12 cellular contexts compared by ENCODE assay signal in the genomic region with DNA sequence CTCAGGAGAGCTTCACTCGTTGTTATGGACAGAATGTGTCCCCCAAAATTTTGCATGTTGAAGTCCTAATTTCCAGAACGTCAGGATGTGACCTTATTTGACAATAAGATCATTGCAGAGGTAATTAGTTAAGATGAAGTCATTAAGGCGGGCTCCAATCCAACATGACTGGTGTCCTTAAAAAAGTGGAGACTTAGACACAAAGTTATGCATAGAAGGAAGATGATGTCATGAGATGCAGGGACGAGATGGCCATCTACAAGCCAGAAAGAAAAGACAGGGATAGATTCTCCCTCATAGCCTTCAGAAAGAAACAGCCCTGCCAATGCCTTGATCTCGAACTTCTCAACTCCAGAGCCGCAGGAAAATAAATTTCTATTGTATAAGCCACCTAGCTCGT. TPM values are rescaled to one million over a fixed set of nuclear protein-coding genes. Genes with fewer than 3 reads are reported as not detected.
DNase-seq lines count a peak whose midpoint lies in the region; ATAC-seq and TF ChIP-seq lines count a peak whose summit lies in the region.
"Had no signal": no experiment of that assay in that cellular context is flagged by ENCODE, and none has a peak within 500 bp of the region (broad histone marks: within the 10 kb centered on the region; RNA-seq: fewer than 3 reads in every experiment).

No MANE protein-coding gene starts in this region.

- H3K9ac ChIP-seq in IMR-90 (ENCODE audit: low read depth, low read length), result no peak overlapping the region

- TF ChIP-seq CTCF in AG10803 (conservative IDR thresholded peaks at IDR 0.05; ENCODE audit: low read length) (no peak), IMR-90 (conservative IDR thresholded peaks at IDR 0.05; ENCODE audit: low read depth, low read length) (no peak), fibroblast of villous mesenchyme (IDR thresholded peaks at IDR 0.05; ENCODE audit: insufficient read depth, low read depth, low read length) (no peak)

- H3K18ac ChIP-seq in IMR-90 (ENCODE audit: low read depth, low read length), result peak overlapping the region; percentile 39; the same call in 1 of the 2 replicates

- POLR2A ChIA-PET in IMR-90 (lab: Charles Lee; ENCODE audit: unreplicated experiment), result no interaction called here

- H3K14ac ChIP-seq in IMR-90 (replicated peaks; ENCODE audit: low read depth, low read length), result peak overlapping the region; percentile 67

- H3K9me3 ChIP-seq in IMR-90 (ENCODE audit: control insufficient read depth, insufficient read depth, low read length), result peaks cover 7% of the 10 kb centered on the region

- H3K79me1 ChIP-seq in IMR-90 (ENCODE audit: low read depth in 1 of 2, low read length in 2 of 2), result no peaks in the 10 kb centered on the region

- no peak for TF ChIP-seq POLR2A in IMR-90 (IDR thresholded peaks at IDR 0.05; ENCODE audit: low read depth, low read length)

- no TSS peak for BruUV-seq in IMR-90 (replicated peaks; lab: Mats Ljungman, UMichigan)

- H2AK9ac ChIP-seq in IMR-90 (replicated peaks; ENCODE audit: low read depth, low read length, poor library complexity), result no peak overlapping the region

- H2AK5ac ChIP-seq in IMR-90 (ENCODE audit: low read depth, low read length), result peak overlapping the region; percentile 3; the same call in 1 of the 2 replicates

- no peaks in the 10 kb centered on the region; the same call in 1 of the 2 replicates for H3K27me3 ChIP-seq in IMR-90 (ENCODE audit: control insufficient read depth, insufficient read depth, low read length)

- H4K20me1 ChIP-seq in IMR-90 (ENCODE audit: insufficient read depth, low read length), result no peaks in the 10 kb centered on the region

- in situ Hi-C loops in IMR-90 (cut with MboI; ENCODE audit: low sequenced_read_pairs), result no loop called here

- peak overlapping the region; percentile 15 for H2AFZ ChIP-seq in IMR-90 (replicated peaks; ENCODE audit: low read length, poor library complexity)

- peak; percentile 12 for DNase-seq in AG10803 (ENCODE audit: low read depth)
- DNase-seq in ELR (ENCODE audit: low read depth), result peak; percentile 33
- no peak for DNase-seq in IMR-90
- DNase-seq in fibroblast of villous mesenchyme (ENCODE audit: low read depth), result peak; percentile 11
- DNase-seq in GOT3 (lab: John Stamatoyannopoulos, UW), result no peak
- no peak for DNase-seq in stimulated activated naive CD4-positive, alpha-beta T cell (lab: John Stamatoyannopoulos, UW)
- DNase-seq: ACHN; C1 segment of cervical spinal cord; CD4-positive, alpha-beta T cell; DND-41; HCEC 1CT had no signal

- H3K36me3 ChIP-seq in IMR-90 (ENCODE audit: control insufficient read depth, insufficient read depth, low read length), result no peaks in the 10 kb centered on the region

- H3K4ac ChIP-seq in IMR-90 (ENCODE audit: low read depth, low read length), result peak overlapping the region; percentile 71

- no peak overlapping the region for H2BK5ac ChIP-seq in IMR-90 (ENCODE audit: low read depth, low read length, poor library complexity, severe bottlenecking)

- peaks cover 4% of the 10 kb centered on the region for H3K4me1 ChIP-seq in IMR-90 (ENCODE audit: control insufficient read depth, insufficient read depth, low read length)

- H3K4me2 ChIP-seq in IMR-90 (ENCODE audit: low read depth, low read length), result no peak overlapping the region

- no peak overlapping the region for H3K27ac ChIP-seq in IMR-90 (ENCODE audit: insufficient read depth, low read length)

- ATAC-seq in IMR-90 (ENCODE audit: low read depth) (no peak), GM21825 (IDR thresholded peaks at IDR 0.05; ENCODE audit: unreplicated experiment) (no peak)

- WGBS in IMR-90 (ENCODE audit: extremely low coverage in 2 of 2, insufficient read length in 1 of 2), 2 experiments, result 44% methylated on average over 2 of the region's 7 CpGs; no CpG with 5 or more reads in 1 of the 2 experiments

- CTCF ChIA-PET in IMR-90 (lab: Yijun Ruan, JAX), result interaction anchor here (0.8 kb wide), 1 partner anchor 11 kb away, joined by 3 read pairs; no protein-coding TSS in a partner anchor

- intact Hi-C loops in IMR-90 (cut with micrococcal nuclease), result loop anchor here (5.0 kb wide), 1 partner anchor 47 kb away; no protein-coding TSS in a partner anchor

- no peak overlapping the region for H3K23ac ChIP-seq in IMR-90 (ENCODE audit: low read depth, low read length)

- peak overlapping the region in 1 of 2 experiments; percentile 1; a peak in 1 of 4 replicates for H4K8ac ChIP-seq in IMR-90 (ENCODE audit: low read depth in 2 of 2, low read length in 2 of 2)

- peak overlapping the region; percentile 70 for H2BK20ac ChIP-seq in IMR-90 (ENCODE audit: low read depth, low read length)

- H4K91ac ChIP-seq in IMR-90 (ENCODE audit: insufficient read depth, low read depth, low read length), result no peak overlapping the region

- H2BK120ac ChIP-seq in IMR-90 (ENCODE audit: low read depth, low read length), result peak overlapping the region; percentile 48

- peak overlapping the region; percentile 75; the same call in 1 of the 2 replicates for H4K5ac ChIP-seq in IMR-90 (ENCODE audit: low read depth, low read length)

- no peaks in the 10 kb centered on the region for H3K9me1 ChIP-seq in IMR-90 (ENCODE audit: insufficient read depth, low read length)

- H3K4me3 ChIP-seq in AG10803 (ENCODE audit: low read length), result no peak overlapping the region
- H3K4me3 ChIP-seq in IMR-90 (ENCODE audit: insufficient read depth, low read depth, low read length), result no peak overlapping the region
- H3K4me3 ChIP-seq in fibroblast of villous mesenchyme (ENCODE audit: low read depth, low read length), result no peak overlapping the region

- dilution Hi-C loops in IMR-90 (cut with HindIII; ENCODE audit: low sequenced_read_pairs, unreplicated experiment), result no loop called here

- H3K56ac ChIP-seq in IMR-90 (ENCODE audit: extremely low read depth, insufficient read depth, low read length), result no peak overlapping the region

- H2BK15ac ChIP-seq in IMR-90 (ENCODE audit: low read depth, low read length), result peak overlapping the region; percentile 50; the same call in 1 of the 3 replicates

- no peak for TF ChIP-seq RAD21 in IMR-90 (IDR thresholded peaks at IDR 0.05; ENCODE audit: low read length)

TF ChIP-seq in IMR-90, 13 proteins besides CTCF, POLR2A, EP300 and RAD21:
- TF ChIP-seq, protein P1, sequence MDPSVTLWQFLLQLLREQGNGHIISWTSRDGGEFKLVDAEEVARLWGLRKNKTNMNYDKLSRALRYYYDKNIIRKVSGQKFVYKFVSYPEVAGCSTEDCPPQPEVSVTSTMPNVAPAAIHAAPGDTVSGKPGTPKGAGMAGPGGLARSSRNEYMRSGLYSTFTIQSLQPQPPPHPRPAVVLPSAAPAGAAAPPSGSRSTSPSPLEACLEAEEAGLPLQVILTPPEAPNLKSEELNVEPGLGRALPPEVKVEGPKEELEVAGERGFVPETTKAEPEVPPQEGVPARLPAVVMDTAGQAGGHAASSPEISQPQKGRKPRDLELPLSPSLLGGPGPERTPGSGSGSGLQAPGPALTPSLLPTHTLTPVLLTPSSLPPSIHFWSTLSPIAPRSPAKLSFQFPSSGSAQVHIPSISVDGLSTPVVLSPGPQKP (IDR thresholded peaks at IDR 0.05; ENCODE audit: borderline replicate concordance, low read depth, low read length), result no peak
- TF ChIP-seq, protein P2, sequence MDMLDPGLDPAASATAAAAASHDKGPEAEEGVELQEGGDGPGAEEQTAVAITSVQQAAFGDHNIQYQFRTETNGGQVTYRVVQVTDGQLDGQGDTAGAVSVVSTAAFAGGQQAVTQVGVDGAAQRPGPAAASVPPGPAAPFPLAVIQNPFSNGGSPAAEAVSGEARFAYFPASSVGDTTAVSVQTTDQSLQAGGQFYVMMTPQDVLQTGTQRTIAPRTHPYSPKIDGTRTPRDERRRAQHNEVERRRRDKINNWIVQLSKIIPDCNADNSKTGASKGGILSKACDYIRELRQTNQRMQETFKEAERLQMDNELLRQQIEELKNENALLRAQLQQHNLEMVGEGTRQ (IDR thresholded peaks at IDR 0.05; ENCODE audit: low read depth, low read length), result no peak
- no peak for TF ChIP-seq RFX5 (IDR thresholded peaks at IDR 0.05; ENCODE audit: low read depth, low read length)
- TF ChIP-seq MXI1 (IDR thresholded peaks at IDR 0.05; ENCODE audit: borderline replicate concordance, low read depth, low read length), result no peak

RNA-seq across cellular contexts. Expression of a gene that starts 25.7 kb away (rescaled TPM):
- total RNA-seq in IMR-90 (2012; rRNA removed) (11.4 and 12.5 TPM in 2 replicates), fibroblast of villous mesenchyme (17.7 and 19.9 TPM in 2 replicates)
- 8.4 and 10.5 TPM in 2 replicates for polyA plus RNA-seq in IMR-90 (2012; rRNA removed)
- 4.7 and 5.1 TPM in 2 replicates for polyA plus RNA-seq in IMR-90 (2012; cell fraction: cytosol; rRNA removed)
- polyA plus RNA-seq in IMR-90 (2012; cell fraction: nucleus; rRNA removed; ENCODE audit: low replicate concordance), result 28.6 and 38.1 TPM in 2 replicates

Comparison
In these comparisons a context has a peak if more than half of its experiments do, and no peak if none do; other contexts are left out.
1. DNase-seq: peak in AG10803 (single experiment), ELR (single experiment) and fibroblast of villous mesenchyme (single experiment); none in IMR-90 (single experiment), GOT3 (single experiment) and stimulated activated naive CD4-positive, alpha-beta T cell (0 of 6).